ENCODE assay signal across 14 cellular contexts in the genomic region with DNA sequence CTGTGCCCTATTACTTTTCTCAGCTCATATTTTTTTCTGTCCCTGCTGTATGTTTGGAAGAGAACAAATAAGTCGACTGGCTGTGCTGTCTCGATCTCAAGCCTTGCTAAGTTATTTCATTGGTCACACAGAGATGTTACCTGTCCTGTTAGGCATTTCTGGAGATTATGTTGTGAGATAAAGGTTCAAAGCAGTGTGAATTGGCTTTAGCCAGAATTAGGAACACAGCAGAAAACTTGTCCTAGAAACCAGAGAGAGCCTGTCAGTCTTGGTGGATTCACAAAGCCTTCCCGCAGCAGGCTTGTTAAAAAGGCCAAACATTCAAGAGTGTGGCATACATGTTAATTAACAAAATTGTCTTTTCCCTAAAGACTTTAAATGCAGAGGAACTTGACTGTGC. TPM values are rescaled to one million over a fixed set of nuclear protein-coding genes. Genes with fewer than 3 reads are reported as not detected.
A peak's percentile ranks its signal among the peaks of the same experiment; 100 is the strongest.
DNase-seq lines count a peak whose midpoint lies in the region; ATAC-seq and TF ChIP-seq lines count a peak whose summit lies in the region.
"Had no signal": no experiment of that assay in that cellular context is flagged by ENCODE, and none has a peak within 500 bp of the region (broad histone marks: within the 10 kb centered on the region; RNA-seq: fewer than 3 reads in every experiment).

No MANE protein-coding gene starts in this region.

- intact Hi-C loops in gastrocnemius medialis (cut with DNase I; ENCODE audit: low total_unique reads) = no loop called here

- H3K36me3 ChIP-seq in GM23338 (ENCODE audit: insufficient read depth) (no peaks in the 10 kb centered on the region), gastrocnemius medialis (peaks cover 0 to 21% of the 10 kb centered on the region in 2 donors), neural progenitor cell (no peaks in the 10 kb centered on the region)

- H3K36me3 Mint-ChIP-seq in GM23338 (ENCODE audit: low read depth) (peaks cover 13% of the 10 kb centered on the region), neural progenitor cell (peaks cover 9% of the 10 kb centered on the region)
- peaks cover 47% of the 10 kb centered on the region for H3K36me3 Mint-ChIP-seq in activated T-helper 17 cell treated with anti-CD3 and anti-CD28 coated beads, Interleukin-2, amount 50 U/mL, for 72 hours (ENCODE audit: low read depth)

- H4K20me1 ChIP-seq in GM23338 (replicated peaks; ENCODE audit: insufficient read depth) (no peaks in the 10 kb centered on the region), neural progenitor cell (ENCODE audit: low read depth) (no peaks in the 10 kb centered on the region)

- ATAC-seq in GM23338 (no peak), gastrocnemius medialis (no peak), HG02571 (IDR thresholded peaks at IDR 0.05; ENCODE audit: unreplicated experiment) (no peak)
- ATAC-seq in activated T-helper 17 cell treated with anti-CD3 and anti-CD28 coated beads, Interleukin-2, amount 50 U/mL, for 72 hours (replicated peaks) = no peak

- H3K79me2 ChIP-seq in GM23338 (replicated peaks; ENCODE audit: insufficient read depth) = no peaks in the 10 kb centered on the region
- H3K79me2 ChIP-seq in neural progenitor cell (ENCODE audit: low read depth) = no peaks in the 10 kb centered on the region

- no peak overlapping the region for H3K9ac ChIP-seq in neural progenitor cell

- H3F3A ChIP-seq in GM23338 (replicated peaks; ENCODE audit: low read depth) (no peaks in the 10 kb centered on the region), neural progenitor cell (ENCODE audit: low read depth) (no peaks in the 10 kb centered on the region)

- H3K4me3 Mint-ChIP-seq in GM23338 (no peak overlapping the region), neural progenitor cell (no peak overlapping the region)
- no peak overlapping the region for H3K4me3 Mint-ChIP-seq in activated T-helper 17 cell treated with anti-CD3 and anti-CD28 coated beads, Interleukin-2, amount 50 U/mL, for 72 hours
- H3K4me3 Mint-ChIP-seq: activated naive CD4-positive, alpha-beta T cell treated with anti-CD3 and anti-CD28 coated beads, Interleukin-2, amount 50 U/mL, for 24 hours; memory B cell had no signal

- no peak for TF ChIP-seq POLR2A in gastrocnemius medialis (IDR thresholded peaks at IDR 0.05)

- H3K9me3 ChIP-seq in gastrocnemius medialis (no peaks in the 10 kb centered on the region), neural progenitor cell (ENCODE audit: low read depth) (no peaks in the 10 kb centered on the region)

- H3K9me3 Mint-ChIP-seq in GM23338 (no peaks in the 10 kb centered on the region), neural progenitor cell (no peaks in the 10 kb centered on the region)
- no peaks in the 10 kb centered on the region for H3K9me3 Mint-ChIP-seq in activated T-helper 17 cell treated with anti-CD3 and anti-CD28 coated beads, Interleukin-2, amount 50 U/mL, for 72 hours
- H3K9me3 Mint-ChIP-seq: activated naive CD4-positive, alpha-beta T cell treated with anti-CD3 and anti-CD28 coated beads, Interleukin-2, amount 50 U/mL, for 24 hours; CD4-positive, alpha-beta memory T cell; memory B cell had no signal

- TF ChIP-seq CTCF in GM23338 (conservative IDR thresholded peaks at IDR 0.05; ENCODE audit: low read depth in 2 of 2) = no peak
- TF ChIP-seq CTCF in gastrocnemius medialis (IDR thresholded peaks at IDR 0.05 in 4 of 5, conservative IDR thresholded peaks at IDR 0.05 in 1 of 5) = no peak
- no peak for TF ChIP-seq CTCF in neural progenitor cell (IDR thresholded peaks at IDR 0.05)

- H3K27me3 ChIP-seq in GM23338 (ENCODE audit: insufficient read depth) = no peaks in the 10 kb centered on the region
- H3K27me3 ChIP-seq in gastrocnemius medialis = no peaks in the 10 kb centered on the region
- no peaks in the 10 kb centered on the region for H3K27me3 ChIP-seq in neural progenitor cell

- H3K4me1 Mint-ChIP-seq in GM23338 = peaks cover 79% of the 10 kb centered on the region
- peaks cover 16% of the 10 kb centered on the region for H3K4me1 Mint-ChIP-seq in activated T-helper 17 cell treated with anti-CD3 and anti-CD28 coated beads, Interleukin-2, amount 50 U/mL, for 72 hours
- H3K4me1 Mint-ChIP-seq in neural progenitor cell = peaks cover 41% of the 10 kb centered on the region
- H3K4me1 Mint-ChIP-seq: memory B cell had no signal

- DNase-seq in GM23338 (ENCODE audit: low spot score) = no peak
- peak; percentile 60 for DNase-seq in inferior parietal cortex (ENCODE audit: extremely low spot score)
- DNase-seq in gastrocnemius medialis = no peak
- DNase-seq in putamen (ENCODE audit: low spot score) = no peak
- no peak for DNase-seq in neural progenitor cell (ENCODE audit: low spot score)
- DNase-seq in NCI-H526 treated with DMSO at 0.1 percent for 48 hours (lab: John Stamatoyannopoulos, UW) = no peak
- DNase-seq: activated CD4-positive, alpha-beta T cell treated with anti-CD3 and anti-CD28 coated beads, Interleukin-2, amount 50 U/mL, for 4 hours; CD4-positive, alpha-beta memory T cell; NCI-H1105 treated with DMSO at 0.1 percent for 48 hours; NCI-H526 had no signal

- peaks cover 6% of the 10 kb centered on the region for H3K27me3 Mint-ChIP-seq in GM23338 (ENCODE audit: insufficient read depth, low read depth, poor library complexity)
- H3K27me3 Mint-ChIP-seq in activated T-helper 17 cell treated with anti-CD3 and anti-CD28 coated beads, Interleukin-2, amount 50 U/mL, for 72 hours = no peaks in the 10 kb centered on the region
- H3K27me3 Mint-ChIP-seq in neural progenitor cell (ENCODE audit: insufficient read depth, low read depth) = no peaks in the 10 kb centered on the region
- H3K27me3 Mint-ChIP-seq: activated naive CD4-positive, alpha-beta T cell treated with anti-CD3 and anti-CD28 coated beads, Interleukin-2, amount 50 U/mL, for 24 hours; CD4-positive, alpha-beta memory T cell; memory B cell had no signal

- H3K4me2 ChIP-seq in GM23338 (no peak overlapping the region), neural progenitor cell (no peak overlapping the region)

- in situ Hi-C loops in gastrocnemius medialis (cut with MboI; ENCODE audit: low sequenced_read_pairs in 4 of 4) = no loop called here

- H3K27ac ChIP-seq in GM23338 (ENCODE audit: low read depth) = no peak overlapping the region
- peak overlapping the region; percentile 69 to 99 (median 77) for H3K27ac ChIP-seq in gastrocnemius medialis
- H3K27ac ChIP-seq in neural progenitor cell = no peak overlapping the region

- H3K4me1 ChIP-seq in GM23338 (ENCODE audit: insufficient read depth) (peaks cover 17% of the 10 kb centered on the region), gastrocnemius medialis (peaks cover 37 to 77% of the 10 kb centered on the region in 2 donors), neural progenitor cell (peaks cover 20% of the 10 kb centered on the region)

- H3K4me3 ChIP-seq in GM23338 (no peak overlapping the region), gastrocnemius medialis (no peak overlapping the region), neural progenitor cell (no peak overlapping the region)

- no peak overlapping the region for H2AFZ ChIP-seq in GM23338
- H2AFZ ChIP-seq in neural progenitor cell (replicated peaks) = no peak overlapping the region

- peak overlapping the region; percentile 33 for H3K27ac Mint-ChIP-seq in GM23338
- peak overlapping the region; percentile 77 for H3K27ac Mint-ChIP-seq in activated T-helper 17 cell treated with anti-CD3 and anti-CD28 coated beads, Interleukin-2, amount 50 U/mL, for 72 hours
- H3K27ac Mint-ChIP-seq in neural progenitor cell = no peak overlapping the region
- H3K27ac Mint-ChIP-seq: memory B cell had no signal

- no peaks in the 10 kb centered on the region for H3K9me2 ChIP-seq in GM23338 (ENCODE audit: insufficient read depth)

TF ChIP-seq in GM23338, 12 proteins besides CTCF, POLR2A, EP300 and RAD21 (continues in another document):
- TF ChIP-seq, protein P1, sequence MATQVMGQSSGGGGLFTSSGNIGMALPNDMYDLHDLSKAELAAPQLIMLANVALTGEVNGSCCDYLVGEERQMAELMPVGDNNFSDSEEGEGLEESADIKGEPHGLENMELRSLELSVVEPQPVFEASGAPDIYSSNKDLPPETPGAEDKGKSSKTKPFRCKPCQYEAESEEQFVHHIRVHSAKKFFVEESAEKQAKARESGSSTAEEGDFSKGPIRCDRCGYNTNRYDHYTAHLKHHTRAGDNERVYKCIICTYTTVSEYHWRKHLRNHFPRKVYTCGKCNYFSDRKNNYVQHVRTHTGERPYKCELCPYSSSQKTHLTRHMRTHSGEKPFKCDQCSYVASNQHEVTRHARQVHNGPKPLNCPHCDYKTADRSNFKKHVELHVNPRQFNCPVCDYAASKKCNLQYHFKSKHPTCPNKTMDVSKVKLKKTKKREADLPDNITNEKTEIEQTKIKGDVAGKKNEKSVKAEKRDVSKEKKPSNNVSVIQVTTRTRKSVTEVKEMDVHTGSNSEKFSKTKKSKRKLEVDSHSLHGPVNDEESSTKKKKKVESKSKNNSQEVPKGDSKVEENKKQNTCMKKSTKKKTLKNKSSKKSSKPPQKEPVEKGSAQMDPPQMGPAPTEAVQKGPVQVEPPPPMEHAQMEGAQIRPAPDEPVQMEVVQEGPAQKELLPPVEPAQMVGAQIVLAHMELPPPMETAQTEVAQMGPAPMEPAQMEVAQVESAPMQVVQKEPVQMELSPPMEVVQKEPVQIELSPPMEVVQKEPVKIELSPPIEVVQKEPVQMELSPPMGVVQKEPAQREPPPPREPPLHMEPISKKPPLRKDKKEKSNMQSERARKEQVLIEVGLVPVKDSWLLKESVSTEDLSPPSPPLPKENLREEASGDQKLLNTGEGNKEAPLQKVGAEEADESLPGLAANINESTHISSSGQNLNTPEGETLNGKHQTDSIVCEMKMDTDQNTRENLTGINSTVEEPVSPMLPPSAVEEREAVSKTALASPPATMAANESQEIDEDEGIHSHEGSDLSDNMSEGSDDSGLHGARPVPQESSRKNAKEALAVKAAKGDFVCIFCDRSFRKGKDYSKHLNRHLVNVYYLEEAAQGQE (IDR thresholded peaks at IDR 0.05; ENCODE audit: unreplicated experiment) = no peak
- no peak for TF ChIP-seq EZH2phosphoT487 (IDR thresholded peaks at IDR 0.05; ENCODE audit: unreplicated experiment)
- TF ChIP-seq JUNB (IDR thresholded peaks at IDR 0.05; ENCODE audit: unreplicated experiment) = no peak
- TF ChIP-seq EZH2 (IDR thresholded peaks at IDR 0.05; ENCODE audit: low read depth, unreplicated experiment) = no peak
- no peak for TF ChIP-seq NANOG (IDR thresholded peaks at IDR 0.05; ENCODE audit: borderline replicate concordance)

RNA-seq across cellular contexts. Expression of a gene that starts 25.0 kb away (rescaled TPM):
- 15.2 and 15.7 TPM in 2 replicates for total RNA-seq in GM23338 (2014; rRNA removed; shearing (Covaris generic))
- 5.2 and 5.3 TPM in 2 replicates for polyA plus RNA-seq in GM23338 (2016; fragmentation: Nextera tagmentation; extraction: Ambion mirVana)
- 10 to 100 TPM; 40.1 to 47.7 TPM for total RNA-seq in activated T-helper 17 cell treated with anti-CD3 and anti-CD28 coated beads, Interleukin-2, amount 50 U/mL, for 72 hours
- total RNA-seq in gastrocnemius medialis (100 to 1,000 TPM in 1 of 4 donors, 10 to 100 TPM in 3; 19.3 to 150 (median 64.5) TPM), neural progenitor cell (ENCODE audit: low replicate concordance) (10.9 and 18.1 TPM in 2 replicates)

Comparison
In these comparisons a context has a peak if more than half of its experiments do, and no peak if none do; other contexts are left out.
1. H3K27ac ChIP-seq: peak in gastrocnemius medialis (4 of 4); none in GM23338 (single experiment) and neural progenitor cell (single experiment).